In the genomic region with DNA sequence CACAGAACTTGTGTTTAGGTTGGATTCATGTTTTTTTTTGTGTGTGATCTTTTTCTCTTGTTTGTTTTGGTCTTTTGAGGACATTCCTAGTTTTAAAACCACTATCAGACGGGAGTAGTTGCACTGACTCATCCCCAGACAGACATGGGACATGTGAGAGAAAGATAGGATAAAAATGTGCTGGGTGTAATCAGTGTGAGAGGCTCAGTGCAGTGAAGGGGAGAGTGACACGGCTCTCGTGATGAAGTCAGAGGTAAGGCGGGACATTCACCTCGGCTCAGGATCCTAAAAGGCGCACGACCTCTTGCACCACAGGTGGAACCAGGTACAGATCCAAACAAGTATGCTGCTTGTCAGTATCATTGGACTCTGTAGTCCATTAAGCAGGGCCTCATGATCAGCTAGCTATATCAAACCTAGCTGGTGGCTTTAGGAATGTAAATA, we compare ENCODE assay signal across 13 cellular contexts. TPM values are rescaled to one million over a fixed set of nuclear protein-coding genes. Genes with fewer than 3 reads are reported as not detected.
A peak's percentile ranks its signal among the peaks of the same experiment; 100 is the strongest.
DNase-seq lines count a peak whose midpoint lies in the region; ATAC-seq and TF ChIP-seq lines count a peak whose summit lies in the region.
"Had no signal": no experiment of that assay in that cellular context is flagged by ENCODE, and none has a peak within 500 bp of the region (broad histone marks: within the 10 kb centered on the region; RNA-seq: fewer than 3 reads in every experiment).

No MANE protein-coding gene starts in this region.

- H3K4me3 ChIP-seq in brain microvascular endothelial cell (ENCODE audit: low read depth, low read length) (no peak overlapping the region), transverse colon (no peak overlapping the region), suprapubic skin (no peak overlapping the region)

- intact Hi-C loops in transverse colon (cut with DNase I; ENCODE audit: low total_unique reads), result no loop called here

- TF ChIP-seq EP300 in transverse colon (IDR thresholded peaks at IDR 0.05; ENCODE audit: low read depth), result no peak
- TF ChIP-seq EP300 in suprapubic skin (IDR thresholded peaks at IDR 0.05), result no peak

- H3K9me3 ChIP-seq in transverse colon (no peaks in the 10 kb centered on the region), suprapubic skin (no peaks in the 10 kb centered on the region)

- no peak for TF ChIP-seq POLR2A in transverse colon (IDR thresholded peaks at IDR 0.05)
- TF ChIP-seq POLR2A in suprapubic skin (IDR thresholded peaks at IDR 0.05), result no peak

- H3K4me1 ChIP-seq in transverse colon (peaks cover 60 to 93% (median 73%) of the 10 kb centered on the region in 4 donors), suprapubic skin (peaks cover 85% of the 10 kb centered on the region)

- TF ChIP-seq CTCF in brain microvascular endothelial cell (IDR thresholded peaks at IDR 0.05; ENCODE audit: low read depth, low read length, missing control alignments), result no peak
- no peak for TF ChIP-seq CTCF in transverse colon (IDR thresholded peaks at IDR 0.05)
- TF ChIP-seq CTCF in suprapubic skin (IDR thresholded peaks at IDR 0.05), result no peak

- 67 to 84% methylated on average over 4 to 7 of the region's 7 CpGs for WGBS in transverse colon (ENCODE audit: low coverage in 1 of 2), 2 donors
- WGBS in suprapubic skin, result 67% methylated on average over 7 of the region's 7 CpGs

- DNase-seq in HUDEP-2 (lab: John Stamatoyannopoulos, UW; ENCODE audit: unreplicated experiment in 76 of 76) (peak in 69 of 76 experiments; percentile 23 to 87 (median 63)), brain microvascular endothelial cell (peak; percentile 93), kidney tubule cell (ENCODE audit: low spot score) (peak; percentile 74), transverse colon (no peak), suprapubic skin (ENCODE audit: low spot score in 2 of 2) (no peak), cerebellar cortex (ENCODE audit: low spot score) (no peak)
- DNase-seq: activated CD4-positive, alpha-beta memory T cell treated with anti-CD3 and anti-CD28 coated beads, Interleukin-2, amount 10 ng/mL, durations not matched to agents 7 days and 5 days; activated naive CD8-positive, alpha-beta T cell treated with anti-CD3 and anti-CD28 coated beads, Interleukin-2, amount 10 ng/mL, durations not matched to agents 7 days and 5 days; GF-D8; NCI-H2107 had no signal

- ATAC-seq in HG02870 (IDR thresholded peaks at IDR 0.05; ENCODE audit: unreplicated experiment), result no peak
- no peak for ATAC-seq in HG02623 (IDR thresholded peaks at IDR 0.05; ENCODE audit: unreplicated experiment)

- in situ Hi-C loops in brain microvascular endothelial cell (cut with HindIII; ENCODE audit: low pct_ligation_motif_present, low sequenced_read_pairs), result no loop called here
- in situ Hi-C loops in transverse colon (cut with MboI; ENCODE audit: low pct_ligation_motif_present in 1 of 4, low pct_unique_long_range_greater_than_20kb in 1 of 4, low sequenced_read_pairs in 3 of 4), result no loop called here

- H3K27me3 ChIP-seq in brain microvascular endothelial cell (replicated peaks) (no peaks in the 10 kb centered on the region), transverse colon (no peaks in the 10 kb centered on the region), suprapubic skin (no peaks in the 10 kb centered on the region)

- H3K36me3 ChIP-seq in brain microvascular endothelial cell (replicated peaks) (peaks cover 3% of the 10 kb centered on the region), transverse colon (no peaks in the 10 kb centered on the region), suprapubic skin (no peaks in the 10 kb centered on the region)

- peak overlapping the region; percentile 43 for H3K27ac ChIP-seq in brain microvascular endothelial cell
- H3K27ac ChIP-seq in transverse colon, result peak overlapping the region; percentile 75 to 83 (median 79)
- H3K27ac ChIP-seq in suprapubic skin, result no peak overlapping the region
- H3K27ac ChIP-seq: HL-60 had no signal

RNA-seq across cellular contexts. Expression of gene FOXO3, which starts 17.9 kb away (rescaled TPM):
- total RNA-seq in transverse colon, result 10 to 100 TPM; 29.9 to 66.1 (median 59.1) TPM
- 100 to 1,000 TPM; 103 to 141 (median 121) TPM for total RNA-seq in suprapubic skin

Comparison
In these comparisons a context has a peak if more than half of its experiments do, and no peak if none do; other contexts are left out.
1. DNase-seq: peak in HUDEP-2 (69 of 76), brain microvascular endothelial cell (single experiment) and kidney tubule cell (single experiment); none in transverse colon (single experiment), suprapubic skin (0 of 2) and cerebellar cortex (single experiment).